In genomic region chr16:11058820-11059219, GRCh38 we compare ENCODE assay signal across 12 cellular contexts.
"Had no signal": no experiment of that assay in that cellular context is flagged by ENCODE, and none has a peak within 500 bp of the region (broad histone marks: within the 10 kb centered on the region; RNA-seq: fewer than 3 reads in every experiment).

No MANE protein-coding gene starts in this region.

- ATAC-seq: right cardiac atrium; stimulated activated naive CD8-positive, alpha-beta T cell treated with anti-CD3 and anti-CD28 coated beads, Interleukin-15, Interleukin-2, amounts not matched to agents 100 U/mL and 50 U/mL, for 24 hours; T-cell; WTC11 had no signal

- H3K4me3 ChIP-seq: breast epithelium had no signal

- H3K27me3 ChIP-seq: breast epithelium had no signal

- H3K27me3 Mint-ChIP-seq: T-cell had no signal

- H3K27ac ChIP-seq: breast epithelium had no signal

- H3K4me1 ChIP-seq: breast epithelium had no signal

- H3K9me3 ChIP-seq: breast epithelium had no signal

- H3K36me3 ChIP-seq: breast epithelium had no signal

- H3K4me3 Mint-ChIP-seq: T-cell, WTC11 had no signal

- H3K9me3 Mint-ChIP-seq: T-cell, WTC11 had no signal

- H3K27ac Mint-ChIP-seq: T-cell, WTC11 had no signal

- H3K36me3 Mint-ChIP-seq: WTC11 had no signal

- DNase-seq: activated CD4-positive, alpha-beta T cell treated with anti-CD3 and anti-CD28 coated beads for 48 hours; activated gamma-delta T cell; activated T-cell treated with anti-CD3 and anti-CD28 coated beads, Interleukin-2, amount 50 U/mL, for 1 hour; aorta; hypothalamus; kidney glomerular epithelial cell; right cardiac atrium; stimulated activated naive CD8-positive, alpha-beta T cell treated with anti-CD3 and anti-CD28 coated beads, Interleukin-15, Interleukin-2, amounts not matched to agents 100 U/mL and 50 U/mL, for 24 hours; T-cell had no signal

- FAIRE-seq: urothelium cell line had no signal
